ENCODE assay signal across 2 cellular contexts in genomic region chr10:98062424-98062823, GRCh38.
TF ChIP-seq lines count a peak whose summit lies in the region.

No MANE protein-coding gene starts in this region.

TF ChIP-seq in GM23338, 12 proteins besides CTCF, POLR2A, EP300 and RAD21:
- TF ChIP-seq ETS1 (IDR thresholded peaks at IDR 0.05) (no peak), NANOG (IDR thresholded peaks at IDR 0.05; ENCODE audit: borderline replicate concordance) (no peak), CREB1 (CRISPR knock-in tag; IDR thresholded peaks at IDR 0.05; ENCODE audit: low read depth) (no peak), POLR2AphosphoS5 (IDR thresholded peaks at IDR 0.05; ENCODE audit: low read depth) (no peak), EZH2phosphoT487 (IDR thresholded peaks at IDR 0.05; ENCODE audit: unreplicated experiment) (no peak), ZNF462 (CRISPR knock-in tag; IDR thresholded peaks at IDR 0.05) (no peak), STAT1 (IDR thresholded peaks at IDR 0.05; ENCODE audit: unreplicated experiment) (no peak), EZH2 (IDR thresholded peaks at IDR 0.05; ENCODE audit: low read depth, unreplicated experiment) (no peak), ZNF331 (CRISPR knock-in tag; IDR thresholded peaks at IDR 0.05; ENCODE audit: low read depth) (no peak), JUNB (IDR thresholded peaks at IDR 0.05; ENCODE audit: unreplicated experiment) (no peak), ZNF114 (CRISPR knock-in tag; IDR thresholded peaks at IDR 0.05) (no peak)
- TF ChIP-seq, protein P1, sequence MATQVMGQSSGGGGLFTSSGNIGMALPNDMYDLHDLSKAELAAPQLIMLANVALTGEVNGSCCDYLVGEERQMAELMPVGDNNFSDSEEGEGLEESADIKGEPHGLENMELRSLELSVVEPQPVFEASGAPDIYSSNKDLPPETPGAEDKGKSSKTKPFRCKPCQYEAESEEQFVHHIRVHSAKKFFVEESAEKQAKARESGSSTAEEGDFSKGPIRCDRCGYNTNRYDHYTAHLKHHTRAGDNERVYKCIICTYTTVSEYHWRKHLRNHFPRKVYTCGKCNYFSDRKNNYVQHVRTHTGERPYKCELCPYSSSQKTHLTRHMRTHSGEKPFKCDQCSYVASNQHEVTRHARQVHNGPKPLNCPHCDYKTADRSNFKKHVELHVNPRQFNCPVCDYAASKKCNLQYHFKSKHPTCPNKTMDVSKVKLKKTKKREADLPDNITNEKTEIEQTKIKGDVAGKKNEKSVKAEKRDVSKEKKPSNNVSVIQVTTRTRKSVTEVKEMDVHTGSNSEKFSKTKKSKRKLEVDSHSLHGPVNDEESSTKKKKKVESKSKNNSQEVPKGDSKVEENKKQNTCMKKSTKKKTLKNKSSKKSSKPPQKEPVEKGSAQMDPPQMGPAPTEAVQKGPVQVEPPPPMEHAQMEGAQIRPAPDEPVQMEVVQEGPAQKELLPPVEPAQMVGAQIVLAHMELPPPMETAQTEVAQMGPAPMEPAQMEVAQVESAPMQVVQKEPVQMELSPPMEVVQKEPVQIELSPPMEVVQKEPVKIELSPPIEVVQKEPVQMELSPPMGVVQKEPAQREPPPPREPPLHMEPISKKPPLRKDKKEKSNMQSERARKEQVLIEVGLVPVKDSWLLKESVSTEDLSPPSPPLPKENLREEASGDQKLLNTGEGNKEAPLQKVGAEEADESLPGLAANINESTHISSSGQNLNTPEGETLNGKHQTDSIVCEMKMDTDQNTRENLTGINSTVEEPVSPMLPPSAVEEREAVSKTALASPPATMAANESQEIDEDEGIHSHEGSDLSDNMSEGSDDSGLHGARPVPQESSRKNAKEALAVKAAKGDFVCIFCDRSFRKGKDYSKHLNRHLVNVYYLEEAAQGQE (IDR thresholded peaks at IDR 0.05; ENCODE audit: unreplicated experiment) = no peak

TF ChIP-seq in H1, 55 proteins besides CTCF, POLR2A, EP300 and RAD21 (continued from another document):
- no peak for TF ChIP-seq E2F6 (IDR thresholded peaks at IDR 0.05)
- no peak for TF ChIP-seq YY1 (IDR thresholded peaks at IDR 0.05; ENCODE audit: low read depth, low read length)
- TF ChIP-seq TEAD4 (IDR thresholded peaks at IDR 0.05; ENCODE audit: low read depth, low read length) = no peak
- no peak for TF ChIP-seq SP4 (IDR thresholded peaks at IDR 0.05; ENCODE audit: low read length)
- no peak for TF ChIP-seq HDAC6 (IDR thresholded peaks at IDR 0.05; ENCODE audit: low read depth, low read length)
- no peak for TF ChIP-seq RFX5 (IDR thresholded peaks at IDR 0.05; ENCODE audit: borderline replicate concordance, low read depth, low read length)
- no peak for TF ChIP-seq NANOG (IDR thresholded peaks at IDR 0.05; ENCODE audit: insufficient read depth, low read depth, low read length, poor library complexity, severe bottlenecking)
